3 cellular contexts compared by ENCODE assay signal in the genomic region with DNA sequence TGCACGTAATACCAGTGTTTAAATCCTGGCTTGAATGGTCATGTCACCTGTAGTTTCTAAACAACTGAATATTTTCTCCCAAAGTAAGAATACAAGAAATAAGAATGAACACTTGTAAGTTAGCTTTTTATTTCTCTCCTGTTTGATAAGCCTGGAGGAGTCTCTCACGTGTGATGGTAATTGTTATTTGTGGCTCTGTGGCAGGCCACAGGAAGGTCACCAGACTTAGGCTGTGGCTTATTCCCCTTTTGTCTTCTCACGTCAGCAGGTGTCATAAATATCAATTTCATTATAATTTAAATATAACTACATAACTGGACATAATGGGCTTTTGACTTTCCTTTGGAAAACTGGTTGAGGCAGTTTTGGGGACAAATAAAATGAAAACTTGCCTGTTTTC.
TF ChIP-seq lines count a peak whose summit lies in the region.

No MANE protein-coding gene starts in this region.

TF ChIP-seq in A549, 52 proteins besides CTCF, POLR2A, EP300 and RAD21:
- TF ChIP-seq EHMT2 (IDR thresholded peaks at IDR 0.05; ENCODE audit: low read depth), result no peak
- TF ChIP-seq, protein P1, sequence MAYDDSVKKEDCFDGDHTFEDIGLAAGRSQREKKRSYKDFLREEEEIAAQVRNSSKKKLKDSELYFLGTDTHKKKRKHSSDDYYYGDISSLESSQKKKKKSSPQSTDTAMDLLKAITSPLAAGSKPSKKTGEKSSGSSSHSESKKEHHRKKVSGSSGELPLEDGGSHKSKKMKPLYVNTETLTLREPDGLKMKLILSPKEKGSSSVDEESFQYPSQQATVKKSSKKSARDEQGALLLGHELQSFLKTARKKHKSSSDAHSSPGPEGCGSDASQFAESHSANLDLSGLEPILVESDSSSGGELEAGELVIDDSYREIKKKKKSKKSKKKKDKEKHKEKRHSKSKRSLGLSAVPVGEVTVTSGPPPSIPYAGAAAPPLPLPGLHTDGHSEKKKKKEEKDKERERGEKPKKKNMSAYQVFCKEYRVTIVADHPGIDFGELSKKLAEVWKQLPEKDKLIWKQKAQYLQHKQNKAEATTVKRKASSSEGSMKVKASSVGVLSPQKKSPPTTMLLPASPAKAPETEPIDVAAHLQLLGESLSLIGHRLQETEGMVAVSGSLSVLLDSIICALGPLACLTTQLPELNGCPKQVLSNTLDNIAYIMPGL (CRISPR knock-in tag; IDR thresholded peaks at IDR 0.05; ENCODE audit: borderline replicate concordance), result no peak
- TF ChIP-seq KDM5A (IDR thresholded peaks at IDR 0.05), result no peak
- TF ChIP-seq, protein P2, sequence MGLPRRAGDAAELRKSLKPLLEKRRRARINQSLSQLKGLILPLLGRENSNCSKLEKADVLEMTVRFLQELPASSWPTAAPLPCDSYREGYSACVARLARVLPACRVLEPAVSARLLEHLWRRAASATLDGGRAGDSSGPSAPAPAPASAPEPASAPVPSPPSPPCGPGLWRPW (IDR thresholded peaks at IDR 0.05), result no peak
- TF ChIP-seq SMC3 (IDR thresholded peaks at IDR 0.05), result no peak
- TF ChIP-seq CHD2 (IDR thresholded peaks at IDR 0.05; ENCODE audit: low read length, partially characterized antibody), result no peak
- no peak for TF ChIP-seq ZNF302 (CRISPR knock-in tag; IDR thresholded peaks at IDR 0.05)
- TF ChIP-seq TP53 (CRISPR knock-in tag; IDR thresholded peaks at IDR 0.05), result no peak
- TF ChIP-seq ZSCAN20 (CRISPR knock-in tag; IDR thresholded peaks at IDR 0.05), result no peak
- TF ChIP-seq FOSL2 (IDR thresholded peaks at IDR 0.05), result no peak
- TF ChIP-seq FOSL2 (CRISPR knock-in tag; IDR thresholded peaks at IDR 0.05), result no peak
TF ChIP-seq in A549: peak in this region for 0.

TF ChIP-seq in IMR-90, 13 proteins besides CTCF, POLR2A, EP300 and RAD21:
- TF ChIP-seq BHLHE40 (IDR thresholded peaks at IDR 0.05; ENCODE audit: low read depth, low read length), result no peak
- no peak for TF ChIP-seq CEBPB (IDR thresholded peaks at IDR 0.05; ENCODE audit: low read depth, low read length)
- TF ChIP-seq NFE2L2 (IDR thresholded peaks at IDR 0.05; ENCODE audit: low read depth, low read length), result no peak
- TF ChIP-seq RCOR1 (IDR thresholded peaks at IDR 0.05; ENCODE audit: insufficient replicate concordance, low read length), result no peak
- no peak for TF ChIP-seq SMC3 (IDR thresholded peaks at IDR 0.05; ENCODE audit: low read depth, low read length)
- no peak for TF ChIP-seq MAZ (IDR thresholded peaks at IDR 0.05; ENCODE audit: borderline replicate concordance, low read depth, low read length)
- no peak for TF ChIP-seq CHD1 (IDR thresholded peaks at IDR 0.05; ENCODE audit: low read depth, low read length)
- TF ChIP-seq RFX5 (IDR thresholded peaks at IDR 0.05; ENCODE audit: low read depth, low read length), result no peak
- TF ChIP-seq MAFK (IDR thresholded peaks at IDR 0.05; ENCODE audit: low read depth, low read length), result no peak
- TF ChIP-seq, protein P3, sequence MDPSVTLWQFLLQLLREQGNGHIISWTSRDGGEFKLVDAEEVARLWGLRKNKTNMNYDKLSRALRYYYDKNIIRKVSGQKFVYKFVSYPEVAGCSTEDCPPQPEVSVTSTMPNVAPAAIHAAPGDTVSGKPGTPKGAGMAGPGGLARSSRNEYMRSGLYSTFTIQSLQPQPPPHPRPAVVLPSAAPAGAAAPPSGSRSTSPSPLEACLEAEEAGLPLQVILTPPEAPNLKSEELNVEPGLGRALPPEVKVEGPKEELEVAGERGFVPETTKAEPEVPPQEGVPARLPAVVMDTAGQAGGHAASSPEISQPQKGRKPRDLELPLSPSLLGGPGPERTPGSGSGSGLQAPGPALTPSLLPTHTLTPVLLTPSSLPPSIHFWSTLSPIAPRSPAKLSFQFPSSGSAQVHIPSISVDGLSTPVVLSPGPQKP (IDR thresholded peaks at IDR 0.05; ENCODE audit: borderline replicate concordance, low read depth, low read length), result no peak
- TF ChIP-seq, protein P4, sequence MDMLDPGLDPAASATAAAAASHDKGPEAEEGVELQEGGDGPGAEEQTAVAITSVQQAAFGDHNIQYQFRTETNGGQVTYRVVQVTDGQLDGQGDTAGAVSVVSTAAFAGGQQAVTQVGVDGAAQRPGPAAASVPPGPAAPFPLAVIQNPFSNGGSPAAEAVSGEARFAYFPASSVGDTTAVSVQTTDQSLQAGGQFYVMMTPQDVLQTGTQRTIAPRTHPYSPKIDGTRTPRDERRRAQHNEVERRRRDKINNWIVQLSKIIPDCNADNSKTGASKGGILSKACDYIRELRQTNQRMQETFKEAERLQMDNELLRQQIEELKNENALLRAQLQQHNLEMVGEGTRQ (IDR thresholded peaks at IDR 0.05; ENCODE audit: low read depth, low read length), result no peak
- TF ChIP-seq MXI1 (IDR thresholded peaks at IDR 0.05; ENCODE audit: borderline replicate concordance, low read depth, low read length), result no peak
- no peak for TF ChIP-seq FOS (IDR thresholded peaks at IDR 0.05; ENCODE audit: low read depth, low read length)

TF ChIP-seq in GM12878, 131 proteins besides CTCF, POLR2A, EP300 and RAD21:
- TF ChIP-seq, protein P5, sequence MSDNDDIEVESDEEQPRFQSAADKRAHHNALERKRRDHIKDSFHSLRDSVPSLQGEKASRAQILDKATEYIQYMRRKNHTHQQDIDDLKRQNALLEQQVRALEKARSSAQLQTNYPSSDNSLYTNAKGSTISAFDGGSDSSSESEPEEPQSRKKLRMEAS (IDR thresholded peaks at IDR 0.05; ENCODE audit: low read depth, low read length), result no peak
- no peak for TF ChIP-seq POLR2AphosphoS2 (IDR thresholded peaks at IDR 0.05; ENCODE audit: low read depth, low read length)
- TF ChIP-seq SRF (IDR thresholded peaks at IDR 0.05; ENCODE audit: low read depth in 2 of 2, low read length in 2 of 2), result no peak
- TF ChIP-seq TARDBP (IDR thresholded peaks at IDR 0.05; ENCODE audit: borderline replicate concordance), result no peak
- TF ChIP-seq MYB (IDR thresholded peaks at IDR 0.05; ENCODE audit: borderline replicate concordance, low read depth, low read length), result no peak
- TF ChIP-seq FOXK2 (IDR thresholded peaks at IDR 0.05), result no peak
- TF ChIP-seq, protein P6, sequence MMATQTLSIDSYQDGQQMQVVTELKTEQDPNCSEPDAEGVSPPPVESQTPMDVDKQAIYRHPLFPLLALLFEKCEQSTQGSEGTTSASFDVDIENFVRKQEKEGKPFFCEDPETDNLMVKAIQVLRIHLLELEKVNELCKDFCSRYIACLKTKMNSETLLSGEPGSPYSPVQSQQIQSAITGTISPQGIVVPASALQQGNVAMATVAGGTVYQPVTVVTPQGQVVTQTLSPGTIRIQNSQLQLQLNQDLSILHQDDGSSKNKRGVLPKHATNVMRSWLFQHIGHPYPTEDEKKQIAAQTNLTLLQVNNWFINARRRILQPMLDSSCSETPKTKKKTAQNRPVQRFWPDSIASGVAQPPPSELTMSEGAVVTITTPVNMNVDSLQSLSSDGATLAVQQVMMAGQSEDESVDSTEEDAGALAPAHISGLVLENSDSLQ (IDR thresholded peaks at IDR 0.05), result no peak
- no peak for TF ChIP-seq KDM1A (IDR thresholded peaks at IDR 0.05; ENCODE audit: borderline replicate concordance)
- TF ChIP-seq, protein P7, sequence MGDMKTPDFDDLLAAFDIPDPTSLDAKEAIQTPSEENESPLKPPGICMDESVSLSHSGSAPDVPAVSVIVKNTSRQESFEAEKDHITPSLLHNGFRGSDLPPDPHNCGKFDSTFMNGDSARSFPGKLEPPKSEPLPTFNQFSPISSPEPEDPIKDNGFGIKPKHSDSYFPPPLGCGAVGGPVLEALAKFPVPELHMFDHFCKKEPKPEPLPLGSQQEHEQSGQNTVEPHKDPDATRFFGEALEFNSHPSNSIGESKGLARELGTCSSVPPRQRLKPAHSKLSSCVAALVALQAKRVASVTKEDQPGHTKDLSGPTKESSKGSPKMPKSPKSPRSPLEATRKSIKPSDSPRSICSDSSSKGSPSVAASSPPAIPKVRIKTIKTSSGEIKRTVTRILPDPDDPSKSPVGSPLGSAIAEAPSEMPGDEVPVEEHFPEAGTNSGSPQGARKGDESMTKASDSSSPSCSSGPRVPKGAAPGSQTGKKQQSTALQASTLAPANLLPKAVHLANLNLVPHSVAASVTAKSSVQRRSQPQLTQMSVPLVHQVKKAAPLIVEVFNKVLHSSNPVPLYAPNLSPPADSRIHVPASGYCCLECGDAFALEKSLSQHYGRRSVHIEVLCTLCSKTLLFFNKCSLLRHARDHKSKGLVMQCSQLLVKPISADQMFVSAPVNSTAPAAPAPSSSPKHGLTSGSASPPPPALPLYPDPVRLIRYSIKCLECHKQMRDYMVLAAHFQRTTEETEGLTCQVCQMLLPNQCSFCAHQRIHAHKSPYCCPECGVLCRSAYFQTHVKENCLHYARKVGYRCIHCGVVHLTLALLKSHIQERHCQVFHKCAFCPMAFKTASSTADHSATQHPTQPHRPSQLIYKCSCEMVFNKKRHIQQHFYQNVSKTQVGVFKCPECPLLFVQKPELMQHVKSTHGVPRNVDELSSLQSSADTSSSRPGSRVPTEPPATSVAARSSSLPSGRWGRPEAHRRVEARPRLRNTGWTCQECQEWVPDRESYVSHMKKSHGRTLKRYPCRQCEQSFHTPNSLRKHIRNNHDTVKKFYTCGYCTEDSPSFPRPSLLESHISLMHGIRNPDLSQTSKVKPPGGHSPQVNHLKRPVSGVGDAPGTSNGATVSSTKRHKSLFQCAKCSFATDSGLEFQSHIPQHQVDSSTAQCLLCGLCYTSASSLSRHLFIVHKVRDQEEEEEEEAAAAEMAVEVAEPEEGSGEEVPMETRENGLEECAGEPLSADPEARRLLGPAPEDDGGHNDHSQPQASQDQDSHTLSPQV (IDR thresholded peaks at IDR 0.05), result no peak
- peak in 1 of 2 experiments; percentile 42; a peak in 1 of 4 replicates for TF ChIP-seq BHLHE40 (IDR thresholded peaks at IDR 0.05; ENCODE audit: borderline replicate concordance in 1 of 2, low read depth in 2 of 2, low read length in 1 of 2)
- TF ChIP-seq YY1 (IDR thresholded peaks at IDR 0.05; ENCODE audit: low read depth, low read length), result no peak
- peak; percentile 26; the same call in 1 of the 2 replicates for TF ChIP-seq RUNX3 (IDR thresholded peaks at IDR 0.05; ENCODE audit: low read length)
- no peak for TF ChIP-seq KLF5 (IDR thresholded peaks at IDR 0.05; ENCODE audit: partially characterized antibody)
- TF ChIP-seq ZSCAN29 (IDR thresholded peaks at IDR 0.05), result no peak
- TF ChIP-seq NFXL1 (IDR thresholded peaks at IDR 0.05; ENCODE audit: borderline replicate concordance), result no peak
- TF ChIP-seq SP1 (IDR thresholded peaks at IDR 0.05; ENCODE audit: low read depth, low read length), result no peak
- no peak for TF ChIP-seq GABPA (IDR thresholded peaks at IDR 0.05; ENCODE audit: low read depth)
